8 cellular contexts compared by ENCODE assay signal in genomic region chr6:83065511-83066192, GRCh38. TPM values are rescaled to one million over a fixed set of nuclear protein-coding genes. Genes with fewer than 3 reads are reported as not detected.
DNase-seq lines count a peak whose midpoint lies in the region; ATAC-seq and TF ChIP-seq lines count a peak whose summit lies in the region.

UBE3D (minus strand) TSS chr6:83065841; CDS start chr6:83065718, 123 bp downstream.

- H3K27ac ChIP-seq in KOPT-K1 (ENCODE audit: low read depth, low read length, poor library complexity, severe bottlenecking) (peak within 1 kb of the TSS; percentile 48), gastroesophageal sphincter (peak within 1 kb of the TSS in 3 of 4 donors; percentile 73 to 79 (median 74)), temporal lobe (ENCODE audit: low read depth, low read length) (peak within 1 kb of the TSS; percentile 24)

- peak within 1 kb of the TSS; percentile 64 to 78 for H3K4me3 ChIP-seq in gastroesophageal sphincter

- peaks cover 5% of the 10 kb centered on the region; the same call in 1 of the 2 replicates for H3K4me1 ChIP-seq in ES-I3 (ENCODE audit: insufficient read depth, low read length)
- H3K4me1 ChIP-seq in gastroesophageal sphincter: peaks cover 8 to 46% (median 13%) of the 10 kb centered on the region in 3 donors

- H3K9me3 ChIP-seq in ES-I3 (ENCODE audit: control insufficient read depth, insufficient read depth, low read length) (no peaks in the 10 kb centered on the region; the same call in 1 of the 2 replicates), KOPT-K1 (ENCODE audit: insufficient read depth, low read length, poor library complexity, severe bottlenecking) (no peaks in the 10 kb centered on the region), gastroesophageal sphincter (no peaks in the 10 kb centered on the region)

- no peaks in the 10 kb centered on the region for H3K36me3 ChIP-seq in ES-I3 (ENCODE audit: insufficient read depth, low read length)
- H3K36me3 ChIP-seq in KOPT-K1 (ENCODE audit: insufficient read depth, low read length): no peaks in the 10 kb centered on the region
- H3K36me3 ChIP-seq in gastroesophageal sphincter: no peaks in the 10 kb centered on the region

- WGBS in gastroesophageal sphincter (ENCODE audit: low coverage in 1 of 2), 2 donors: 10% methylated on average over 9 of the region's 48 CpGs; no CpG with 5 or more reads in 1 of the 2 donors

- DNase-seq in SHP77 (lab: John Stamatoyannopoulos, UW) (peak; percentile 78 to 86), occipital lobe (lab: John Stamatoyannopoulos, UW) (peak; percentile 81)
- peak; percentile 93 for DNase-seq in activated gamma-delta T cell treated with anti-CD3 and anti-CD28 coated beads, Interleukin-2, amount 50 U/mL, for 16 hours (ENCODE audit: low read depth)

- TF ChIP-seq EP300 in gastroesophageal sphincter (IDR thresholded peaks at IDR 0.05): no peak

- TF ChIP-seq POLR2A in gastroesophageal sphincter (IDR thresholded peaks at IDR 0.05): peak in 1 of 2 donors; percentile 26

- ATAC-seq in GM21786 (IDR thresholded peaks at IDR 0.05; ENCODE audit: unreplicated experiment): peak; percentile 57
- peak; percentile 87 for ATAC-seq in gastroesophageal sphincter

- peak; percentile 95 to 100 (median 98) for TF ChIP-seq CTCF in gastroesophageal sphincter (IDR thresholded peaks at IDR 0.05)

- H3K9ac ChIP-seq in ES-I3 (ENCODE audit: low read depth, low read length): peak within 1 kb of the TSS; percentile 94

- no peaks in the 10 kb centered on the region for H3K27me3 ChIP-seq in gastroesophageal sphincter

RNA-seq across cellular contexts. Expression of gene UBE3D, which starts in this region (rescaled TPM):
- total RNA-seq in gastroesophageal sphincter (10 to 100 TPM in 1 of 4 donors, 1 to 10 TPM in 3; 3.4 to 13.1 (median 7.3) TPM), occipital lobe (25.9 TPM), temporal lobe (14.8 TPM)

Comparison
In these comparisons a context has a peak if more than half of its experiments do, and no peak if none do; other contexts are left out.
1. Peak in every context shown above with its lines: DNase-seq, ATAC-seq, H3K4me3 ChIP-seq and H3K27ac ChIP-seq.
2. H3K27ac ChIP-seq: peak in every context shown above with its lines; median percentile 74 in gastroesophageal sphincter; 48 in KOPT-K1; 24 in temporal lobe.